8 cellular contexts compared by ENCODE assay signal in the genomic region with DNA sequence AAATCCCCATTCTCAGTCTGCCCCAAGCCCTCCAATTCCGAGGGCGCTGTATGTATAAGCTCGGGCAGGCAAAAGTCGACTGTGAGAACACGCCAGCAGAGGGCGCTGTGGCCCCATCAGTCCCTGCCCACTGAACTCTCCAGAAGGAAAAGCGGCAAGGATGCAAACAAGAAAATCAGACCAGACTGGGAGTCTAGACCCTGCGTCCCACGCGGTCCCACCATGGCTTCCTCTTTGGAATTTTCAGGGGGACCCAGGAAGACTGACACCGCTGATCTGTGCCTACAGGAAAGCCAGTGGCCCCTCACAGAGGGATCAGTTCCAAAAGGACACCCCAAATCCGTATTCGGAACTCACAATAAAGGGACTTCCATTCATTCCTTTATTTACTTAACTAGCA. TPM values are rescaled to one million over a fixed set of nuclear protein-coding genes. Genes with fewer than 3 reads are reported as not detected.
DNase-seq lines count a peak whose midpoint lies in the region; ATAC-seq and TF ChIP-seq lines count a peak whose summit lies in the region.

No MANE protein-coding gene starts in this region.

- H3K27ac Mint-ChIP-seq in H9: peak overlapping the region in 1 of 3 experiments; percentile 77; a peak in 1 of 7 replicates
- no peak overlapping the region for H3K27ac Mint-ChIP-seq in activated naive CD4-positive, alpha-beta T cell treated with anti-CD3 and anti-CD28 coated beads, Interleukin-2, amount 50 U/mL, for 72 hours

- H3K27me3 ChIP-seq in H9 (ENCODE audit: insufficient read depth, low read length): no peaks in the 10 kb centered on the region
- no peaks in the 10 kb centered on the region for H3K27me3 ChIP-seq in cardiac muscle cell
- H3K27me3 ChIP-seq in upper lobe of right lung: no peaks in the 10 kb centered on the region

- intact Hi-C loops in upper lobe of right lung (cut with DNase I): no loop called here

- H3K4me3 ChIP-seq in NB4 (ENCODE audit: low read depth, low read length) (no peak overlapping the region), cardiac muscle cell (no peak overlapping the region), upper lobe of right lung (no peak overlapping the region)

- no peaks in the 10 kb centered on the region for H4K20me1 ChIP-seq in H9 (ENCODE audit: control insufficient read depth, insufficient read depth, insufficient read length)

- no peak overlapping the region for H2AK5ac ChIP-seq in H9 (ENCODE audit: insufficient read length, low read length)

- WGBS in H9 (ENCODE audit: extremely low coverage, insufficient read length, low lambda C conversion rate): no CpG with 5 or more reads among the region's 13 CpGs

- H3K27me3 Mint-ChIP-seq in H9 (ENCODE audit: low read depth): no peaks in the 10 kb centered on the region; the same call in none of the 2 replicates

- H3K27ac ChIP-seq in H9 (ENCODE audit: insufficient read length, low read depth, low read length) (no peak overlapping the region), cardiac muscle cell (no peak overlapping the region), upper lobe of right lung (no peak overlapping the region)

- H3K4ac ChIP-seq in H9 (ENCODE audit: low read depth, low read length): no peak overlapping the region

- peak; percentile 93 for TF ChIP-seq CTCF in H9 (conservative IDR thresholded peaks at IDR 0.05)
- peak; percentile 78 for TF ChIP-seq CTCF in NB4 (IDR thresholded peaks at IDR 0.05; ENCODE audit: low read depth, low read length)
- TF ChIP-seq CTCF in cardiac muscle cell (IDR thresholded peaks at IDR 0.05; ENCODE audit: low read depth, low read length): peak; percentile 91
- peak; percentile 90 for TF ChIP-seq CTCF in upper lobe of right lung (IDR thresholded peaks at IDR 0.05)

- no peak overlapping the region for H2BK120ac ChIP-seq in H9 (ENCODE audit: low read depth, low read length, poor library complexity, severe bottlenecking)

- H3K79me2 ChIP-seq in H9 (ENCODE audit: insufficient read depth, low read length): no peaks in the 10 kb centered on the region

- ATAC-seq in SK-N-SH treated with all-trans-retinoic acid at 6 μM for 48 hours: peak; percentile 85
- ATAC-seq in activated naive CD4-positive, alpha-beta T cell treated with anti-CD3 and anti-CD28 coated beads, Interleukin-2, amount 50 U/mL, for 72 hours: peak; percentile 89 to 93
- peak; percentile 89 for ATAC-seq in upper lobe of right lung

- H3T11ph ChIP-seq in H9 (ENCODE audit: low read length): no peak overlapping the region

- no peaks in the 10 kb centered on the region for H3K9me3 Mint-ChIP-seq in H9
- no peaks in the 10 kb centered on the region for H3K9me3 Mint-ChIP-seq in activated naive CD4-positive, alpha-beta T cell treated with anti-CD3 and anti-CD28 coated beads, Interleukin-2, amount 50 U/mL, for 72 hours

- no peak overlapping the region for H2BK20ac ChIP-seq in H9 (ENCODE audit: low read depth, low read length, poor library complexity, severe bottlenecking)

- H3K23ac ChIP-seq in H9 (ENCODE audit: insufficient read length, low read depth, low read length): no peak overlapping the region

- DNase-seq in EL (peak; percentile 82), H9 (peak; percentile 84), NB4 (ENCODE audit: low read depth) (peak; percentile 77), cardiac muscle cell (ENCODE audit: low read depth in 1 of 2, low spot score in 1 of 2) (peak; percentile 85 to 89), pons (ENCODE audit: low spot score) (peak; percentile 70), upper lobe of right lung (peak; percentile 88)
- peak; percentile 74 to 79 for DNase-seq in activated naive CD4-positive, alpha-beta T cell treated with anti-CD3 and anti-CD28 coated beads, Interleukin-2, amount 50 U/mL, for 72 hours (ENCODE audit: low spot score in 2 of 2)

- no peak overlapping the region for H3K4me2 ChIP-seq in H9 (ENCODE audit: insufficient read depth, insufficient read length, low read length)

- H3K4me3 Mint-ChIP-seq in H9: no peak overlapping the region

- H3K4me1 ChIP-seq in H9 (ENCODE audit: insufficient read depth, low read length) (no peaks in the 10 kb centered on the region), cardiac muscle cell (ENCODE audit: low read depth) (peaks cover 7% of the 10 kb centered on the region), upper lobe of right lung (peaks cover 4% of the 10 kb centered on the region)

- H3K14ac ChIP-seq in H9 (ENCODE audit: insufficient read depth, low read length): no peak overlapping the region

- TF ChIP-seq POLR2A in NB4 (IDR thresholded peaks at IDR 0.05; ENCODE audit: extremely low read depth, insufficient read length): no peak

- H2BK15ac ChIP-seq in H9 (ENCODE audit: low read depth, low read length): no peak overlapping the region

- H3K9ac ChIP-seq in H9 (ENCODE audit: extremely low read depth, insufficient read length, low read length): no peak overlapping the region

- H3K56ac ChIP-seq in H9 (ENCODE audit: insufficient read length, low read depth, low read length): no peak overlapping the region

- peak overlapping the region; percentile 48 for H2AFZ ChIP-seq in H9 (ENCODE audit: low read length)

- H3K9me3 ChIP-seq in H9 (ENCODE audit: control insufficient read depth, low read depth, low read length) (no peaks in the 10 kb centered on the region), cardiac muscle cell (ENCODE audit: low read depth) (no peaks in the 10 kb centered on the region), upper lobe of right lung (no peaks in the 10 kb centered on the region)

- no peak overlapping the region for H2BK5ac ChIP-seq in H9 (ENCODE audit: insufficient read length, low read length)

- H3K79me1 ChIP-seq in H9 (ENCODE audit: insufficient read depth, low read depth, low read length, poor library complexity, severe bottlenecking): no peaks in the 10 kb centered on the region

- no peak overlapping the region for H4K91ac ChIP-seq in H9 (ENCODE audit: insufficient read length, low read depth, low read length)

- no peaks in the 10 kb centered on the region for H3K23me2 ChIP-seq in H9 (ENCODE audit: insufficient read length, low read depth, low read length, poor library complexity, severe bottlenecking)

- no peak overlapping the region for H4K5ac ChIP-seq in H9 (ENCODE audit: insufficient read length, low read depth, low read length)

- H3K36me3 ChIP-seq in cardiac muscle cell: no peaks in the 10 kb centered on the region
- H3K36me3 ChIP-seq in upper lobe of right lung: no peaks in the 10 kb centered on the region

- H3K36me3 Mint-ChIP-seq in H9 (ENCODE audit: insufficient read depth in 1 of 3, low read depth in 3 of 3): no peaks in the 10 kb centered on the region
- H3K36me3 Mint-ChIP-seq in activated naive CD4-positive, alpha-beta T cell treated with anti-CD3 and anti-CD28 coated beads, Interleukin-2, amount 50 U/mL, for 72 hours: no peaks in the 10 kb centered on the region

- H2BK12ac ChIP-seq in H9 (ENCODE audit: insufficient read length, low read depth, low read length): no peak overlapping the region

- no peak overlapping the region for H4K8ac ChIP-seq in H9 (replicated peaks; ENCODE audit: insufficient read length, low read depth, low read length)

- peaks cover 0 to 5% of the 10 kb centered on the region in 2 experiments; a peak in 2 of 4 replicates for H3K4me1 Mint-ChIP-seq in H9

- H3K18ac ChIP-seq in H9 (ENCODE audit: insufficient read length, low read depth, low read length): no peak overlapping the region

TF ChIP-seq in SK-N-SH treated with all-trans-retinoic acid at 6 μM for 48 hours, 23 proteins besides CTCF, POLR2A, EP300 and RAD21 (continues in another document):
- TF ChIP-seq, protein P1, sequence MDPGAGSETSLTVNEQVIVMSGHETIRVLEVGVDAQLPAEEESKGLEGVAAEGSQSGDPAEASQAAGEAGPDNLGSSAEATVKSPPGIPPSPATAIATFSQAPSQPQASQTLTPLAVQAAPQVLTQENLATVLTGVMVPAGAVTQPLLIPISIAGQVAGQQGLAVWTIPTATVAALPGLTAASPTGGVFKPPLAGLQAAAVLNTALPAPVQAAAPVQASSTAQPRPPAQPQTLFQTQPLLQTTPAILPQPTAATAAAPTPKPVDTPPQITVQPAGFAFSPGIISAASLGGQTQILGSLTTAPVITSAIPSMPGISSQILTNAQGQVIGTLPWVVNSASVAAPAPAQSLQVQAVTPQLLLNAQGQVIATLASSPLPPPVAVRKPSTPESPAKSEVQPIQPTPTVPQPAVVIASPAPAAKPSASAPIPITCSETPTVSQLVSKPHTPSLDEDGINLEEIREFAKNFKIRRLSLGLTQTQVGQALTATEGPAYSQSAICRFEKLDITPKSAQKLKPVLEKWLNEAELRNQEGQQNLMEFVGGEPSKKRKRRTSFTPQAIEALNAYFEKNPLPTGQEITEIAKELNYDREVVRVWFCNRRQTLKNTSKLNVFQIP (CRISPR knock-in tag; IDR thresholded peaks at IDR 0.05; ENCODE audit: borderline replicate concordance, low read depth): no peak
- TF ChIP-seq ISL1 (CRISPR knock-in tag; IDR thresholded peaks at IDR 0.05): no peak
- no peak for TF ChIP-seq ZFP3 (CRISPR knock-in tag; IDR thresholded peaks at IDR 0.05)
- no peak for TF ChIP-seq SNAI2 (CRISPR knock-in tag; IDR thresholded peaks at IDR 0.05)
- no peak for TF ChIP-seq RARB (CRISPR knock-in tag; IDR thresholded peaks at IDR 0.05)
- TF ChIP-seq TOX (CRISPR knock-in tag; IDR thresholded peaks at IDR 0.05; ENCODE audit: borderline replicate concordance): no peak
- no peak for TF ChIP-seq ARNTL (CRISPR knock-in tag; IDR thresholded peaks at IDR 0.05; ENCODE audit: borderline replicate concordance, low read depth)
- no peak for TF ChIP-seq PPARA (CRISPR knock-in tag; IDR thresholded peaks at IDR 0.05; ENCODE audit: borderline replicate concordance)
- no peak for TF ChIP-seq BACH2 (CRISPR knock-in tag; IDR thresholded peaks at IDR 0.05; ENCODE audit: borderline replicate concordance)
- TF ChIP-seq GLIS3 (CRISPR knock-in tag; IDR thresholded peaks at IDR 0.05): no peak
- TF ChIP-seq TCF4 (CRISPR knock-in tag; IDR thresholded peaks at IDR 0.05; ENCODE audit: borderline replicate concordance): no peak
- TF ChIP-seq ZFP30 (CRISPR knock-in tag; IDR thresholded peaks at IDR 0.05): no peak
- no peak for TF ChIP-seq CSDC2 (CRISPR knock-in tag; IDR thresholded peaks at IDR 0.05)

RNA-seq across cellular contexts. Expression of gene TEX35, which starts 19.5 kb away (rescaled TPM):
- not detected in 2 replicates for total RNA-seq in H9 (2021)
- not detected for total RNA-seq in activated naive CD4-positive, alpha-beta T cell treated with anti-CD3 and anti-CD28 coated beads, Interleukin-2, amount 50 U/mL, for 72 hours
- not detected in 2 replicates for total RNA-seq in cardiac muscle cell
- polyA plus RNA-seq in cardiac muscle cell: not detected in 2 replicates
- total RNA-seq in upper lobe of right lung: not detected

RNA-seq across cellular contexts. Expression of gene CLEC20A, which starts 35.6 kb away (rescaled TPM):
- total RNA-seq in H9 (2021): not detected in 2 replicates
- not detected for total RNA-seq in activated naive CD4-positive, alpha-beta T cell treated with anti-CD3 and anti-CD28 coated beads, Interleukin-2, amount 50 U/mL, for 72 hours
- total RNA-seq in cardiac muscle cell: not detected in 2 replicates
- not detected in 2 replicates for polyA plus RNA-seq in cardiac muscle cell
- not detected for total RNA-seq in upper lobe of right lung
